Comparison of ENCODE assay signal across 6 cellular contexts in the genomic region with DNA sequence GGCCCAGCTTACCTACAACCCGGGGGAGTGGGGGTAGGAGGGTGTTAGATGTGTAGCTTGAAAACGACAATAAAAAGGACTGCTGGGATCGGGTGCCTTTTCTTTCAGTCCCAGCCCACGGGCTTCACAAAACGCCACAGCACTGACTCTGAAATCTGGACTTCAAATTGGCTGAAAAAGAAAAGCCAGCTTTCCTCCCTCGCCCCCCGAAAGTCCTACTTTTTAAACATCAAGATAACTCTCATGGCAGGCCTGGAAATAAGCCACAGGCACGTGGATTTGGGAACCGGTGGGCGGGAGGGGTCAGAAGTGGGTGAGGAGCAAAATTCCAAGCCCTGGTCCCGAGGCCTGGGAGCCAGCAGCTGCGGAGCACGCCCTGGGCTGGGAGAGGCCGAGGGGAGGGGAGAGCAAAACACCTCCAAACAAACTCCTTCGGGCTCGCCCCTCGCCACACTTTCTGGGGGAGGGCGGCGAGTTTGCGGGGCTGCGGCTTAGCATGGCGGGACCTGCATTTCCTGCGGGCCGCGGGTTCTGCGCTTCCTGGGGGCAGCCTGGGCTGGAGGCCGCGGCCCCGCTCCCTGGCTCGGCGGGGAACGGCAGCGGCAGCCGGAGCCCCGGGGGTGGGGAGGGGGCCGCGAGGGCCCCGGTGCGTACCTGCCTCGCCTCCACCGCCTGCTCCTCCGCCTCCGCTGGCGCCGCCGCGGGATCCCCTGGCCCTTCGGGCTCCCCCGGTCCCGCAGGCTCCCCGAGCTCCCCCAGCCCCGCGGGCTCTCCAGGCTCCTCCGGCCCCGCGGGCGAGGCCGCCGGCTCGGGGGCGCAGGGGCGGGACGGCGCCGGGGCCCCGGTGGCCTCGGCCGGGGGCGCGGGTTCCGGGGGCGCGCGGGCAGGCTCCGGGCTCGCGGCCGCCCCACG. TPM values are rescaled to one million over a fixed set of nuclear protein-coding genes. Genes with fewer than 3 reads are reported as not detected.
DNase-seq lines count a peak whose midpoint lies in the region; ATAC-seq, FAIRE-seq and TF ChIP-seq lines count a peak whose summit lies in the region.
"Not testable (repeated sequence)": the region's sequence is repeated elsewhere in the genome, so short reads cannot be mapped to it uniquely, and the experiment has no call there.

No MANE protein-coding gene starts in this region.

- peaks cover 74% of the 10 kb centered on the region for H4K20me1 ChIP-seq in astrocyte (ENCODE audit: insufficient read depth, low read length)

- peak overlapping the region; percentile 93 for H3K27ac Mint-ChIP-seq in astrocyte (ENCODE audit: unreplicated experiment)

- H3K4me3 Mint-ChIP-seq in astrocyte (ENCODE audit: unreplicated experiment): peak overlapping the region; percentile 91

- H3K4me2 ChIP-seq in astrocyte (ENCODE audit: low read length): peak overlapping the region; percentile 96

- H2AFZ ChIP-seq in astrocyte (ENCODE audit: low read depth, low read length): not testable (repeated sequence)

- H3K79me2 ChIP-seq in astrocyte (ENCODE audit: insufficient read depth, low read length): peaks cover 86% of the 10 kb centered on the region

- H3K9me3 Mint-ChIP-seq in astrocyte (ENCODE audit: unreplicated experiment): not testable (repeated sequence)

- FAIRE-seq in astrocyte (lab: Jason Lieb, UNC): not testable (repeated sequence)

- peak; percentile 35 for ATAC-seq in Panc1
- ATAC-seq in gastroesophageal sphincter: not testable (repeated sequence)

- POLR2A ChIA-PET in Panc1 (lab: Charles Lee): interaction anchor here (0.6 to 0.7 kb wide), 2 partner anchors 15 to 143 kb away, joined by 3 to 7 read pairs; no protein-coding TSS in a partner anchor

- TF ChIP-seq POLR2A in gastroesophageal sphincter (IDR thresholded peaks at IDR 0.05): peak in 1 of 2 donors; percentile 10
- TF ChIP-seq POLR2A in suprapubic skin (IDR thresholded peaks at IDR 0.05): not testable (repeated sequence)

- not testable (repeated sequence) for DNase-seq in Panc1 (ENCODE audit: low read depth, low spot score); astrocyte (ENCODE audit: low read depth)
- peak; percentile 88 for DNase-seq in myocyte (ENCODE audit: low read depth)
- peak in 1 of 2 donors; percentile 70 for DNase-seq in suprapubic skin (ENCODE audit: low spot score in 2 of 2)

- in situ Hi-C loops in Panc1 (cut with HindIII; ENCODE audit: low pct_unique_long_range_greater_than_20kb, low sequenced_read_pairs): not testable (repeated sequence)

- 4% methylated on average over 5 of the region's 79 CpGs; no CpG with 5 or more reads in 1 of the 2 donors for WGBS in gastroesophageal sphincter (ENCODE audit: low coverage in 1 of 2), 2 donors
- WGBS in suprapubic skin: 5% methylated on average over 32 of the region's 79 CpGs

- CTCF ChIA-PET in Panc1 (lab: Charles Lee): interaction anchor here (0.6 to 1.1 kb wide), 2 partner anchors 15 to 26 kb away, joined by 3 to 7 read pairs; no protein-coding TSS in a partner anchor

- H3K27ac ChIP-seq in Panc1 (ENCODE audit: low read length): peak overlapping the region; percentile 77
- peak overlapping the region; percentile 98 for H3K27ac ChIP-seq in astrocyte (ENCODE audit: low read depth, low read length)
- H3K27ac ChIP-seq in gastroesophageal sphincter: peak overlapping the region; percentile 95 to 98 (median 96)
- H3K27ac ChIP-seq in suprapubic skin: peak overlapping the region; percentile 88

- H3K27me3 Mint-ChIP-seq in astrocyte (ENCODE audit: low read depth, unreplicated experiment): not testable (repeated sequence)

- not testable (repeated sequence) for BruUV-seq in Panc1 (replicated peaks; lab: Mats Ljungman, UMichigan)

- not testable (repeated sequence) for H3K36me3 Mint-ChIP-seq in astrocyte (ENCODE audit: low read depth, unreplicated experiment)

- H3K4me3 ChIP-seq in GM08714 (ENCODE audit: low read length): peak overlapping the region; percentile 37
- H3K4me3 ChIP-seq in Panc1 (ENCODE audit: low read depth in 2 of 2, low read length in 2 of 2): peak overlapping the region; percentile 58 to 63
- H3K4me3 ChIP-seq in astrocyte (ENCODE audit: insufficient read depth, low read depth, low read length): peak overlapping the region; percentile 81
- H3K4me3 ChIP-seq in gastroesophageal sphincter: peak overlapping the region; percentile 73
- peak overlapping the region; percentile 75 for H3K4me3 ChIP-seq in suprapubic skin

- peak overlapping the region; percentile 97 for H3K9ac ChIP-seq in astrocyte (ENCODE audit: low read length)

- TF ChIP-seq CTCF in Panc1 (IDR thresholded peaks at IDR 0.05); astrocyte (IDR thresholded peaks at IDR 0.05; ENCODE audit: insufficient read depth, low read depth, low read length); gastroesophageal sphincter (IDR thresholded peaks at IDR 0.05); suprapubic skin (IDR thresholded peaks at IDR 0.05): not testable (repeated sequence)

- H3K4me1 ChIP-seq in Panc1 (ENCODE audit: control insufficient read depth, insufficient read depth, low read length) (peaks cover 30% of the 10 kb centered on the region), astrocyte (ENCODE audit: insufficient read depth, low read length) (peaks cover 32% of the 10 kb centered on the region), gastroesophageal sphincter (peaks cover 6 to 82% (median 37%) of the 10 kb centered on the region in 3 donors), suprapubic skin (peaks cover 40% of the 10 kb centered on the region)

- not testable (repeated sequence) for H3K9me3 ChIP-seq in Panc1 (ENCODE audit: control insufficient read depth, insufficient read depth, low read depth, low read length); astrocyte (ENCODE audit: insufficient read depth, low read depth, low read length); gastroesophageal sphincter; suprapubic skin

- intact Hi-C loops in Panc1 (cut with micrococcal nuclease; ENCODE audit: unreplicated experiment): not testable (repeated sequence)

- H3K4me1 Mint-ChIP-seq in astrocyte (ENCODE audit: low read depth, unreplicated experiment): peaks cover 38% of the 10 kb centered on the region

- not testable (repeated sequence) for H3K27me3 ChIP-seq in Panc1 (ENCODE audit: control insufficient read depth, insufficient read depth, low read length); astrocyte (ENCODE audit: insufficient read depth, low read length); gastroesophageal sphincter; suprapubic skin

- not testable (repeated sequence) for TF ChIP-seq EP300 in gastroesophageal sphincter (IDR thresholded peaks at IDR 0.05); suprapubic skin (IDR thresholded peaks at IDR 0.05)

- H3K36me3 ChIP-seq in Panc1 (ENCODE audit: control insufficient read depth, insufficient read depth, low read length): not testable (repeated sequence)
- H3K36me3 ChIP-seq in astrocyte (ENCODE audit: insufficient read depth, low read length) (peaks cover 15% of the 10 kb centered on the region), gastroesophageal sphincter (peaks cover 0 to 24% of the 10 kb centered on the region in 2 donors), suprapubic skin (peaks cover 14% of the 10 kb centered on the region)

RNA-seq across cellular contexts. Expression of a gene that starts 0.6 kb away (rescaled TPM):
- 77.9 TPM for total RNA-seq in Panc1 (2021; ENCODE audit: unreplicated experiment)
- polyA plus RNA-seq in Panc1 (2012; ENCODE audit: insufficient read length): 88.4 TPM
- total RNA-seq in astrocyte: 177 and 179 TPM in 2 replicates
- total RNA-seq in gastroesophageal sphincter: 100 to 1,000 TPM; 333 to 451 (median 412) TPM
- 716 and 760 TPM in 2 replicates for total RNA-seq in myocyte
- polyA plus RNA-seq in myocyte (2012): 625 TPM
- 10 to 100 TPM; 44.5 to 67.8 (median 56.9) TPM for total RNA-seq in suprapubic skin

RNA-seq across cellular contexts. Expression of a gene that starts 16.2 kb away (rescaled TPM):
- total RNA-seq in Panc1 (2021; ENCODE audit: unreplicated experiment): 60.0 TPM
- 54.8 TPM for polyA plus RNA-seq in Panc1 (2012; ENCODE audit: insufficient read length)
- total RNA-seq in astrocyte: 45.5 and 47.2 TPM in 2 replicates
- total RNA-seq in gastroesophageal sphincter: 10 to 100 TPM; 39.0 to 53.8 (median 47.2) TPM
- total RNA-seq in myocyte: 22.5 and 33.8 TPM in 2 replicates
- polyA plus RNA-seq in myocyte (2012): 31.8 TPM
- total RNA-seq in suprapubic skin: 10 to 100 TPM; 13.8 to 22.1 (median 17.7) TPM

RNA-seq across cellular contexts. Expression of a gene that starts 16.4 kb away (rescaled TPM):
- total RNA-seq in Panc1 (2021; ENCODE audit: unreplicated experiment): 42.8 TPM
- polyA plus RNA-seq in Panc1 (2012; ENCODE audit: insufficient read length): 28.6 TPM
- 24.3 and 26.0 TPM in 2 replicates for total RNA-seq in astrocyte
- total RNA-seq in gastroesophageal sphincter: 10 to 100 TPM; 19.2 to 52.6 (median 25.1) TPM
- total RNA-seq in myocyte: 34.8 and 35.8 TPM in 2 replicates
- 40.8 TPM for polyA plus RNA-seq in myocyte (2012)
- 10 to 100 TPM; 20.6 to 29.9 (median 23.0) TPM for total RNA-seq in suprapubic skin

RNA-seq across cellular contexts. Expression of a gene that starts 26.9 kb away (rescaled TPM):
- 436 TPM for total RNA-seq in Panc1 (2021; ENCODE audit: unreplicated experiment)
- 358 TPM for polyA plus RNA-seq in Panc1 (2012; ENCODE audit: insufficient read length)
- total RNA-seq in astrocyte: 143 and 176 TPM in 2 replicates
- total RNA-seq in gastroesophageal sphincter: 100 to 1,000 TPM; 106 to 194 (median 148) TPM
- 154 and 180 TPM in 2 replicates for total RNA-seq in myocyte
- polyA plus RNA-seq in myocyte (2012): 124 TPM
- 100 to 1,000 TPM; 170 to 253 (median 186) TPM for total RNA-seq in suprapubic skin

RNA-seq across cellular contexts. Expression of a gene that starts 27.7 kb away (rescaled TPM):
- 42.3 TPM for total RNA-seq in Panc1 (2021; ENCODE audit: unreplicated experiment)
- 15.3 TPM for polyA plus RNA-seq in Panc1 (2012; ENCODE audit: insufficient read length)
- 20.1 and 20.9 TPM in 2 replicates for total RNA-seq in astrocyte
- total RNA-seq in gastroesophageal sphincter: 10 to 100 TPM; 18.4 to 27.8 (median 20.9) TPM
- total RNA-seq in myocyte: 44.1 and 47.2 TPM in 2 replicates
- polyA plus RNA-seq in myocyte (2012): 32.8 TPM
- 10 to 100 TPM; 31.5 to 78.8 (median 37.2) TPM for total RNA-seq in suprapubic skin
